Comparison of ENCODE assay signal across 12 cellular contexts in genomic region chr12:1935700-1936378, GRCh38. TPM values are rescaled to one million over a fixed set of nuclear protein-coding genes. Genes with fewer than 3 reads are reported as not detected.
DNase-seq lines count a peak whose midpoint lies in the region; ATAC-seq and TF ChIP-seq lines count a peak whose summit lies in the region.
"Had no signal": no experiment of that assay in that cellular context is flagged by ENCODE, and none has a peak within 500 bp of the region (broad histone marks: within the 10 kb centered on the region; RNA-seq: fewer than 3 reads in every experiment).

No MANE protein-coding gene starts in this region.

- TF ChIP-seq EP300 in gastroesophageal sphincter (IDR thresholded peaks at IDR 0.05) (no peak), transverse colon (IDR thresholded peaks at IDR 0.05; ENCODE audit: low read depth) (no peak)

- H3K27ac Mint-ChIP-seq in CD4-positive, alpha-beta memory T cell, result no peak overlapping the region
- no peak overlapping the region for H3K27ac Mint-ChIP-seq in activated T-helper 2 cell treated with anti-CD3 and anti-CD28 coated beads, Interferon-gamma antibody, Interleukin-2, Interleukin-4, amounts not matched to agents 10 μg/mL and 5 μg/mL and 100 μg/mL, durations not matched to agents 14 hours and 24 hours and 36 hours
- H3K27ac Mint-ChIP-seq: activated naive CD8-positive, alpha-beta T cell treated with anti-CD3 and anti-CD28 coated beads, Interleukin-2, amount 10 ng/mL, durations not matched to agents 7 days and 5 days had no signal

- DNase-seq in osteoblast (ENCODE audit: insufficient read length, low spot score, missing footprints) (peak; percentile 64), transverse colon (no peak), SW480 (ENCODE audit: low spot score) (no peak)
- DNase-seq in CD4-positive, alpha-beta memory T cell, result no peak
- no peak for DNase-seq in activated T-helper 2 cell treated with anti-CD3 and anti-CD28 coated beads, Interferon-gamma antibody, Interleukin-2, Interleukin-4, amounts not matched to agents 10 μg/mL and 5 μg/mL and 100 μg/mL, durations not matched to agents 14 hours and 24 hours and 36 hours (ENCODE audit: low spot score)
- DNase-seq: activated naive CD8-positive, alpha-beta T cell treated with anti-CD3 and anti-CD28 coated beads, Interleukin-2, amount 10 ng/mL, durations not matched to agents 7 days and 5 days; effector CD4-positive, alpha-beta T cell; MV-4-11; stimulated activated naive CD8-positive, alpha-beta T cell treated with anti-CD3 and anti-CD28 coated beads, Interleukin-15, amount 100 ng/mL, for 72 hours had no signal

- H3K27me3 Mint-ChIP-seq in CD4-positive, alpha-beta memory T cell, result no peaks in the 10 kb centered on the region
- no peaks in the 10 kb centered on the region for H3K27me3 Mint-ChIP-seq in activated T-helper 2 cell treated with anti-CD3 and anti-CD28 coated beads, Interferon-gamma antibody, Interleukin-2, Interleukin-4, amounts not matched to agents 10 μg/mL and 5 μg/mL and 100 μg/mL, durations not matched to agents 14 hours and 24 hours and 36 hours (ENCODE audit: low read depth)
- H3K27me3 Mint-ChIP-seq: stimulated activated naive CD8-positive, alpha-beta T cell treated with anti-CD3 and anti-CD28 coated beads, Interleukin-15, amount 100 ng/mL, for 72 hours had no signal

- peaks cover 4 to 9% (median 6%) of the 10 kb centered on the region in 4 donors for H3K4me1 Mint-ChIP-seq in CD4-positive, alpha-beta memory T cell
- H3K4me1 Mint-ChIP-seq in activated T-helper 2 cell treated with anti-CD3 and anti-CD28 coated beads, Interferon-gamma antibody, Interleukin-2, Interleukin-4, amounts not matched to agents 10 μg/mL and 5 μg/mL and 100 μg/mL, durations not matched to agents 14 hours and 24 hours and 36 hours (ENCODE audit: low read depth), result peaks cover 2% of the 10 kb centered on the region
- H3K4me1 Mint-ChIP-seq: activated naive CD8-positive, alpha-beta T cell treated with anti-CD3 and anti-CD28 coated beads, Interleukin-2, amount 10 ng/mL, durations not matched to agents 7 days and 5 days had no signal

- in situ Hi-C loops in transverse colon (cut with MboI; ENCODE audit: low pct_ligation_motif_present in 1 of 4, low pct_unique_long_range_greater_than_20kb in 1 of 4, low sequenced_read_pairs in 3 of 4), result loop anchor here (5.0 to 10.0 kb wide), 7 partner anchors 99 to 284 kb away; no protein-coding TSS in a partner anchor

- intact Hi-C loops in transverse colon (cut with DNase I; ENCODE audit: low total_unique reads), result no loop called here
- intact Hi-C loops in CD4-positive, alpha-beta memory T cell (cut with micrococcal nuclease), result no loop called here
- intact Hi-C loops in activated T-helper 2 cell treated with anti-CD3 and anti-CD28 coated beads, Interferon-gamma antibody, Interleukin-2, Interleukin-4, amounts not matched to agents 10 μg/mL and 5 μg/mL and 100 μg/mL, durations not matched to agents 14 hours and 24 hours and 36 hours (cut with micrococcal nuclease), result no loop called here

- peaks cover 19 to 28% of the 10 kb centered on the region in 2 donors for H3K36me3 Mint-ChIP-seq in CD4-positive, alpha-beta memory T cell
- peaks cover under 1% of the 10 kb centered on the region for H3K36me3 Mint-ChIP-seq in activated T-helper 2 cell treated with anti-CD3 and anti-CD28 coated beads, Interferon-gamma antibody, Interleukin-2, Interleukin-4, amounts not matched to agents 10 μg/mL and 5 μg/mL and 100 μg/mL, durations not matched to agents 14 hours and 24 hours and 36 hours (ENCODE audit: low read depth)
- H3K36me3 Mint-ChIP-seq: activated naive CD8-positive, alpha-beta T cell treated with anti-CD3 and anti-CD28 coated beads, Interleukin-2, amount 10 ng/mL, durations not matched to agents 7 days and 5 days had no signal

- peak overlapping the region; percentile 72 for H3K4me2 ChIP-seq in osteoblast (ENCODE audit: insufficient read depth, low read length)

- no peak for TF ChIP-seq CTCF in VCaP (conservative IDR thresholded peaks at IDR 0.05)
- no peak for TF ChIP-seq CTCF in gastroesophageal sphincter (IDR thresholded peaks at IDR 0.05)
- no peak for TF ChIP-seq CTCF in osteoblast (IDR thresholded peaks at IDR 0.05; ENCODE audit: extremely low read depth, low read depth, low read length)
- no peak for TF ChIP-seq CTCF in transverse colon (IDR thresholded peaks at IDR 0.05)

- H3K36me3 ChIP-seq in gastroesophageal sphincter, result peaks cover 0 to 24% of the 10 kb centered on the region in 2 donors
- H3K36me3 ChIP-seq in osteoblast (ENCODE audit: insufficient read depth, low read length), result peaks cover 9% of the 10 kb centered on the region
- no peaks in the 10 kb centered on the region for H3K36me3 ChIP-seq in transverse colon
- H3K36me3 ChIP-seq in CD4-positive, alpha-beta memory T cell (ENCODE audit: insufficient read depth, low read length), result no peaks in the 10 kb centered on the region

- no peak for ATAC-seq in gastroesophageal sphincter
- no peak for ATAC-seq in GM18858 (IDR thresholded peaks at IDR 0.05; ENCODE audit: unreplicated experiment)
- ATAC-seq: stimulated activated naive CD8-positive, alpha-beta T cell treated with anti-CD3 and anti-CD28 coated beads, Interleukin-15, amount 100 ng/mL, for 72 hours had no signal

- POLR2A ChIA-PET in CD4-positive, alpha-beta memory T cell (lab: Charles Lee; ENCODE audit: partially characterized antibody), result no interaction called here

- no peak overlapping the region for H3K4me3 ChIP-seq in gastroesophageal sphincter
- peak overlapping the region; percentile 41 for H3K4me3 ChIP-seq in osteoblast (ENCODE audit: insufficient read depth, low read length)
- peak overlapping the region in 2 of 4 donors; percentile 18 to 27 for H3K4me3 ChIP-seq in transverse colon
- H3K4me3 ChIP-seq in CD4-positive, alpha-beta memory T cell (ENCODE audit: low read length in 2 of 2), result no peak overlapping the region

- CTCF ChIA-PET in CD4-positive, alpha-beta memory T cell (lab: Charles Lee; ENCODE audit: partially characterized antibody), result interaction anchor here (1.0 to 1.6 kb wide), 2 partner anchors 20 to 145 kb away, joined by 4 to 6 read pairs; no protein-coding TSS in a partner anchor

- H4K20me1 ChIP-seq in osteoblast (ENCODE audit: insufficient read depth, low read length), result peaks cover 2% of the 10 kb centered on the region

- no peak overlapping the region for H2AFZ ChIP-seq in osteoblast (ENCODE audit: low read length)

- H3K27ac ChIP-seq in VCaP (peak overlapping the region; percentile 96), gastroesophageal sphincter (peak overlapping the region in 3 of 4 donors; percentile 60 to 76 (median 74)), osteoblast (ENCODE audit: low read depth, low read length) (no peak overlapping the region), transverse colon (peak overlapping the region; percentile 83 to 91 (median 88))
- H3K27ac ChIP-seq in CD4-positive, alpha-beta memory T cell (ENCODE audit: low read depth, low read length), result no peak overlapping the region

- H3K4me1 ChIP-seq in gastroesophageal sphincter, result peaks cover 5 to 92% (median 24%) of the 10 kb centered on the region in 3 donors
- peaks cover 33% of the 10 kb centered on the region for H3K4me1 ChIP-seq in osteoblast (ENCODE audit: insufficient read depth, low read length)
- peaks cover 32 to 75% (median 62%) of the 10 kb centered on the region in 4 donors for H3K4me1 ChIP-seq in transverse colon
- H3K4me1 ChIP-seq in CD4-positive, alpha-beta memory T cell (ENCODE audit: insufficient read depth, low read length), result peaks cover 5% of the 10 kb centered on the region

- H3K79me2 ChIP-seq in osteoblast (ENCODE audit: insufficient read depth, low read length), result no peaks in the 10 kb centered on the region

- H3K9me3 Mint-ChIP-seq in CD4-positive, alpha-beta memory T cell, result no peaks in the 10 kb centered on the region
- H3K9me3 Mint-ChIP-seq in activated T-helper 2 cell treated with anti-CD3 and anti-CD28 coated beads, Interferon-gamma antibody, Interleukin-2, Interleukin-4, amounts not matched to agents 10 μg/mL and 5 μg/mL and 100 μg/mL, durations not matched to agents 14 hours and 24 hours and 36 hours, result no peaks in the 10 kb centered on the region
- H3K9me3 Mint-ChIP-seq: activated naive CD8-positive, alpha-beta T cell treated with anti-CD3 and anti-CD28 coated beads, Interleukin-2, amount 10 ng/mL, durations not matched to agents 7 days and 5 days; stimulated activated naive CD8-positive, alpha-beta T cell treated with anti-CD3 and anti-CD28 coated beads, Interleukin-15, amount 100 ng/mL, for 72 hours had no signal

- WGBS in gastroesophageal sphincter (ENCODE audit: low coverage in 1 of 2), 2 donors, result 56 to 67% methylated on average over 8 to 16 of the region's 21 CpGs
- WGBS in transverse colon (ENCODE audit: low coverage in 1 of 2), 2 donors, result 52 to 70% methylated on average over 5 to 21 of the region's 21 CpGs

- TF ChIP-seq POLR2A in gastroesophageal sphincter (IDR thresholded peaks at IDR 0.05), result no peak
- TF ChIP-seq POLR2A in transverse colon (IDR thresholded peaks at IDR 0.05), result no peak

- H3K4me3 Mint-ChIP-seq in CD4-positive, alpha-beta memory T cell, result no peak overlapping the region
- no peak overlapping the region for H3K4me3 Mint-ChIP-seq in activated T-helper 2 cell treated with anti-CD3 and anti-CD28 coated beads, Interferon-gamma antibody, Interleukin-2, Interleukin-4, amounts not matched to agents 10 μg/mL and 5 μg/mL and 100 μg/mL, durations not matched to agents 14 hours and 24 hours and 36 hours (ENCODE audit: low read depth)
- H3K4me3 Mint-ChIP-seq: activated naive CD8-positive, alpha-beta T cell treated with anti-CD3 and anti-CD28 coated beads, Interleukin-2, amount 10 ng/mL, durations not matched to agents 7 days and 5 days; stimulated activated naive CD8-positive, alpha-beta T cell treated with anti-CD3 and anti-CD28 coated beads, Interleukin-15, amount 100 ng/mL, for 72 hours had no signal

- H3K9me3 ChIP-seq in gastroesophageal sphincter (no peaks in the 10 kb centered on the region), osteoblast (ENCODE audit: low read depth, low read length) (no peaks in the 10 kb centered on the region), transverse colon (no peaks in the 10 kb centered on the region)
- no peaks in the 10 kb centered on the region for H3K9me3 ChIP-seq in CD4-positive, alpha-beta memory T cell (ENCODE audit: control insufficient read depth in 1 of 2, low read length in 2 of 2)

- H3K27me3 ChIP-seq in gastroesophageal sphincter, result no peaks in the 10 kb centered on the region
- H3K27me3 ChIP-seq in osteoblast (ENCODE audit: insufficient read depth, low read length), result peaks cover 15% of the 10 kb centered on the region
- no peaks in the 10 kb centered on the region for H3K27me3 ChIP-seq in transverse colon
- H3K27me3 ChIP-seq in CD4-positive, alpha-beta memory T cell (ENCODE audit: insufficient read depth, low read length), result no peaks in the 10 kb centered on the region

RNA-seq across cellular contexts. Expression of gene CACNA2D4, which starts 17.4 kb away (rescaled TPM):
- total RNA-seq in gastroesophageal sphincter (1 to 10 TPM; 1.4 to 3.3 (median 3.0) TPM), osteoblast (0.72 and 0.88 TPM in 2 replicates), transverse colon (10 to 100 TPM in 1 of 4 donors, 1 to 10 TPM in 2, not detected in 1; 6.5 to 22.8 (median 7.2) TPM)
- 10 to 100 TPM; 15.1 to 19.2 TPM for total RNA-seq in CD4-positive, alpha-beta memory T cell
- polyA plus RNA-seq in CD4-positive, alpha-beta memory T cell, result 10 to 100 TPM; 12.4 to 14.1 TPM
- 6.2 and 10.0 TPM in 2 replicates for total RNA-seq in activated T-helper 2 cell treated with anti-CD3 and anti-CD28 coated beads, Interferon-gamma antibody, Interleukin-2, Interleukin-4, amounts not matched to agents 10 μg/mL and 5 μg/mL and 100 μg/mL, durations not matched to agents 14 hours and 24 hours and 36 hours

Comparison
In these comparisons a context has a peak if more than half of its experiments do, and no peak if none do; other contexts are left out.
1. H3K27ac ChIP-seq: peak in VCaP (single experiment), gastroesophageal sphincter (3 of 4) and transverse colon (4 of 4); none in osteoblast (single experiment) and CD4-positive, alpha-beta memory T cell (single experiment).